In the genomic region with DNA sequence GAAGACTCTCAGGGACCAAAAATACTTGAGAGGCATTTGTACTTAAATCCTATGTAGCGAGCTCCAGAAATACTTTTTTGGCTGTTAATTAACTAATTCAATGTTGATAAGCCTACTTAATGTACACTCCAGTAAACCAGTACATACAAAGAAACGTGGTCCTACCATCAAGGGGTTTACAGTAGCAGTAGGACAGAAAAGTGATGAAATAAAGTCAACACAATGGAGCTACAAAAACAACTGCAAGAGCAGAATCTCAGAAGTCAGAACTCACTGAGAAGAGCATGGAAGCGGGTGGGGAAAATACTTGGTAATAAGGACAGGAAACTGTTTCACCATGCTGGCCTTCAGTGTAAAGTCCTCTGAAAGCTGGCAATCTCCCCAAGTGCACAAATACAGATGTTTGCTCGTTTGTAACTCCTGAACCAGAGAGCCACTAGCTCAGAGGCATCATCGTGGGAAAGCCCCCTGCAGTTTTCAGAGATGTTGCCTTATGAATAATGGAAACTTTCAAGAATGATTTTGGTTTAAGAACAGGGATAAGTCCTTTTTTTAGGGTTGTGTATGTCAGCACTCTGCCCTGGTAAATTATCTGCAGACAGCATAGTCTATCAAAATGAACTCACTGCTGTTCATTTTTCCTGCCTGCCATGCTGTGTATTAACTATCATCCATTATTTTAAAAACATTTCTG, we compare ENCODE assay signal across 1 cellular context.
TF ChIP-seq lines count a peak whose summit lies in the region.

No MANE protein-coding gene starts in this region.

TF ChIP-seq in GM23338, 12 proteins besides CTCF, POLR2A, EP300 and RAD21 (continued from another document):
- TF ChIP-seq, protein P1, sequence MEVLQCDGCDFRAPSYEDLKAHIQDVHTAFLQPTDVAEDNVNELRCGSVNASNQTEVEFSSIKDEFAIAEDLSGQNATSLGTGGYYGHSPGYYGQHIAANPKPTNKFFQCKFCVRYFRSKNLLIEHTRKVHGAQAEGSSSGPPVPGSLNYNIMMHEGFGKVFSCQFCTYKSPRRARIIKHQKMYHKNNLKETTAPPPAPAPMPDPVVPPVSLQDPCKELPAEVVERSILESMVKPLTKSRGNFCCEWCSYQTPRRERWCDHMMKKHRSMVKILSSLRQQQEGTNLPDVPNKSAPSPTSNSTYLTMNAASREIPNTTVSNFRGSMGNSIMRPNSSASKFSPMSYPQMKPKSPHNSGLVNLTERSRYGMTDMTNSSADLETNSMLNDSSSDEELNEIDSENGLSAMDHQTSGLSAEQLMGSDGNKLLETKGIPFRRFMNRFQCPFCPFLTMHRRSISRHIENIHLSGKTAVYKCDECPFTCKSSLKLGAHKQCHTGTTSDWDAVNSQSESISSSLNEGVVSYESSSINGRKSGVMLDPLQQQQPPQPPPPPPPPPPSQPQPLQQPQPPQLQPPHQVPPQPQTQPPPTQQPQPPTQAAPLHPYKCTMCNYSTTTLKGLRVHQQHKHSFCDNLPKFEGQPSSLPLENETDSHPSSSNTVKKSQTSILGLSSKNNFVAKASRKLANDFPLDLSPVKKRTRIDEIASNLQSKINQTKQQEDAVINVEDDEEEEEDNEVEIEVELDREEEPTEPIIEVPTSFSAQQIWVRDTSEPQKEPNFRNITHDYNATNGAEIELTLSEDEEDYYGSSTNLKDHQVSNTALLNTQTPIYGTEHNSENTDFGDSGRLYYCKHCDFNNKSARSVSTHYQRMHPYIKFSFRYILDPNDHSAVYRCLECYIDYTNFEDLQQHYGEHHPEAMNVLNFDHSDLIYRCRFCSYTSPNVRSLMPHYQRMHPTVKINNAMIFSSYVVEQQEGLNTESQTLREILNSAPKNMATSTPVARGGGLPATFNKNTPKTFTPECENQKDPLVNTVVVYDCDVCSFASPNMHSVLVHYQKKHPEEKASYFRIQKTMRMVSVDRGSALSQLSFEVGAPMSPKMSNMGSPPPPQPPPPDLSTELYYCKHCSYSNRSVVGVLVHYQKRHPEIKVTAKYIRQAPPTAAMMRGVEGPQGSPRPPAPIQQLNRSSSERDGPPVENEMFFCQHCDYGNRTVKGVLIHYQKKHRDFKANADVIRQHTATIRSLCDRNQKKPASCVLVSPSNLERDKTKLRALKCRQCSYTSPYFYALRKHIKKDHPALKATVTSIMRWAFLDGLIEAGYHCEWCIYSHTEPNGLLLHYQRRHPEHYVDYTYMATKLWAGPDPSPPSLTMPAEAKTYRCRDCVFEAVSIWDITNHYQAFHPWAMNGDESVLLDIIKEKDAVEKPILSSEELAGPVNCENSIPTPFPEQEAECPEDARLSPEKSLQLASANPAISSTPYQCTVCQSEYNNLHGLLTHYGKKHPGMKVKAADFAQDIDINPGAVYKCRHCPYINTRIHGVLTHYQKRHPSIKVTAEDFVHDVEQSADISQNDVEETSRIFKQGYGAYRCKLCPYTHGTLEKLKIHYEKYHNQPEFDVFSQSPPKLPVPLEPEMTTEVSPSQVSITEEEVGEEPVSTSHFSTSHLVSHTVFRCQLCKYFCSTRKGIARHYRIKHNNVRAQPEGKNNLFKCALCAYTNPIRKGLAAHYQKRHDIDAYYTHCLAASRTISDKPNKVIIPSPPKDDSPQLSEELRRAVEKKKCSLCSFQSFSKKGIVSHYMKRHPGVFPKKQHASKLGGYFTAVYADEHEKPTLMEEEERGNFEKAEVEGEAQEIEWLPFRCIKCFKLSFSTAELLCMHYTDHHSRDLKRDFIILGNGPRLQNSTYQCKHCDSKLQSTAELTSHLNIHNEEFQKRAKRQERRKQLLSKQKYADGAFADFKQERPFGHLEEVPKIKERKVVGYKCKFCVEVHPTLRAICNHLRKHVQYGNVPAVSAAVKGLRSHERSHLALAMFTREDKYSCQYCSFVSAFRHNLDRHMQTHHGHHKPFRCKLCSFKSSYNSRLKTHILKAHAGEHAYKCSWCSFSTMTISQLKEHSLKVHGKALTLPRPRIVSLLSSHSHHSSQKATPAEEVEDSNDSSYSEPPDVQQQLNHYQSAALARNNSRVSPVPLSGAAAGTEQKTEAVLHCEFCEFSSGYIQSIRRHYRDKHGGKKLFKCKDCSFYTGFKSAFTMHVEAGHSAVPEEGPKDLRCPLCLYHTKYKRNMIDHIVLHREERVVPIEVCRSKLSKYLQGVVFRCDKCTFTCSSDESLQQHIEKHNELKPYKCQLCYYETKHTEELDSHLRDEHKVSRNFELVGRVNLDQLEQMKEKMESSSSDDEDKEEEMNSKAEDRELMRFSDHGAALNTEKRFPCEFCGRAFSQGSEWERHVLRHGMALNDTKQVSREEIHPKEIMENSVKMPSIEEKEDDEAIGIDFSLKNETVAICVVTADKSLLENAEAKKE (CRISPR knock-in tag; IDR thresholded peaks at IDR 0.05): no peak
- TF ChIP-seq ETS1 (IDR thresholded peaks at IDR 0.05): no peak
- no peak for TF ChIP-seq ZNF114 (CRISPR knock-in tag; IDR thresholded peaks at IDR 0.05)
